Comparison of ENCODE assay signal across 1 cellular context in the genomic region with DNA sequence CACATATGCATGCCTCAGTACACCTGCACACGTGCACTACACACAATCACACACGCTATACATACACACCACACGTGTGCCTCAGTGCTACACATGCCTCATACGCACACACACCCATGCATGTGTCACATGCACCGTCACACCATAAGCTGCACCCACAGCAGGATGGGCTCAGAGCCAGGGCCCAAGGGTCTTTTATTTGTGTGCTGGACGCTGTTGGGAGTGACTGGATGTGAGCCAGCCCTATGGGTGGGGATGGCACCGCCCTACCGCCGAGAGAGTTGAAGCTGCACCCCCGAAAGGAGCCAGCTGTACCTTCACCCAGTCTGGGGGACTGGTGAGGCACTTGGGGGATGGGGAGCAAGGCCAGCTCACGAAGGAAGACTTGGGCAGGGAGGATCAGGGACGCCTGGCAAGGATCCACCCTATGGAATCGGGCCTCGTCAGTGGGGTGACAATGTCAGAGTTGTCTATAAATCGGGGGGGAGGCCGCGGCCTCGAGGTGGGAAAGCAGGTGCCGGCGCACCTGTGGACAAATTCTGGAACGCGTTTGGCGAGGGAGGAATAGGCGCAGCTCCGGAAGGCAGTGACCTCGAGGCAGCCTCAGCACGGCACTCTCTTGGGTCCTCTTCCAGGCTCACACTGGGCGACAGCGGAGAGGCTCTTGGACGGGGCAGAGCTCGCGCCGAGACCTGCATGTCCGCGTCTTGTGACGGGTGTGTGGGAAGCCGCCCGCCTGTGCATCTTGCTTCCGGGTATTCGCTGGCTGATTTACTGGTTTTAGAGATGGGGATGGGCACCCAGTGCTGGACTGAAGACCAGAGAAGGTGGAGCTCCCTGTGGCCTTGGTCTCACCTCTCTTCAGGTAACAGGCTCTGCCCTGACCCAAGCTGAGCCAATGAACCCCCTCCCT.
TF ChIP-seq lines count a peak whose summit lies in the region.

No MANE protein-coding gene starts in this region.

TF ChIP-seq in HepG2, 621 proteins besides CTCF, POLR2A, EP300 and RAD21 (continues in another document):
- no peak for TF ChIP-seq ZNF34 (CRISPR knock-in tag; IDR thresholded peaks at IDR 0.05; ENCODE audit: borderline replicate concordance)
- TF ChIP-seq, protein P1, sequence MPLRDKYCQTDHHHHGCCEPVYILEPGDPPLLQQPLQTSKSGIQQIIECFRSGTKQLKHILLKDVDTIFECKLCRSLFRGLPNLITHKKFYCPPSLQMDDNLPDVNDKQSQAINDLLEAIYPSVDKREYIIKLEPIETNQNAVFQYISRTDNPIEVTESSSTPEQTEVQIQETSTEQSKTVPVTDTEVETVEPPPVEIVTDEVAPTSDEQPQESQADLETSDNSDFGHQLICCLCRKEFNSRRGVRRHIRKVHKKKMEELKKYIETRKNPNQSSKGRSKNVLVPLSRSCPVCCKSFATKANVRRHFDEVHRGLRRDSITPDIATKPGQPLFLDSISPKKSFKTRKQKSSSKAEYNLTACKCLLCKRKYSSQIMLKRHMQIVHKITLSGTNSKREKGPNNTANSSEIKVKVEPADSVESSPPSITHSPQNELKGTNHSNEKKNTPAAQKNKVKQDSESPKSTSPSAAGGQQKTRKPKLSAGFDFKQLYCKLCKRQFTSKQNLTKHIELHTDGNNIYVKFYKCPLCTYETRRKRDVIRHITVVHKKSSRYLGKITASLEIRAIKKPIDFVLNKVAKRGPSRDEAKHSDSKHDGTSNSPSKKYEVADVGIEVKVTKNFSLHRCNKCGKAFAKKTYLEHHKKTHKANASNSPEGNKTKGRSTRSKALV (CRISPR knock-in tag; IDR thresholded peaks at IDR 0.05): peak; percentile 67; the same call in 1 of the 2 replicates
- TF ChIP-seq, protein P2, sequence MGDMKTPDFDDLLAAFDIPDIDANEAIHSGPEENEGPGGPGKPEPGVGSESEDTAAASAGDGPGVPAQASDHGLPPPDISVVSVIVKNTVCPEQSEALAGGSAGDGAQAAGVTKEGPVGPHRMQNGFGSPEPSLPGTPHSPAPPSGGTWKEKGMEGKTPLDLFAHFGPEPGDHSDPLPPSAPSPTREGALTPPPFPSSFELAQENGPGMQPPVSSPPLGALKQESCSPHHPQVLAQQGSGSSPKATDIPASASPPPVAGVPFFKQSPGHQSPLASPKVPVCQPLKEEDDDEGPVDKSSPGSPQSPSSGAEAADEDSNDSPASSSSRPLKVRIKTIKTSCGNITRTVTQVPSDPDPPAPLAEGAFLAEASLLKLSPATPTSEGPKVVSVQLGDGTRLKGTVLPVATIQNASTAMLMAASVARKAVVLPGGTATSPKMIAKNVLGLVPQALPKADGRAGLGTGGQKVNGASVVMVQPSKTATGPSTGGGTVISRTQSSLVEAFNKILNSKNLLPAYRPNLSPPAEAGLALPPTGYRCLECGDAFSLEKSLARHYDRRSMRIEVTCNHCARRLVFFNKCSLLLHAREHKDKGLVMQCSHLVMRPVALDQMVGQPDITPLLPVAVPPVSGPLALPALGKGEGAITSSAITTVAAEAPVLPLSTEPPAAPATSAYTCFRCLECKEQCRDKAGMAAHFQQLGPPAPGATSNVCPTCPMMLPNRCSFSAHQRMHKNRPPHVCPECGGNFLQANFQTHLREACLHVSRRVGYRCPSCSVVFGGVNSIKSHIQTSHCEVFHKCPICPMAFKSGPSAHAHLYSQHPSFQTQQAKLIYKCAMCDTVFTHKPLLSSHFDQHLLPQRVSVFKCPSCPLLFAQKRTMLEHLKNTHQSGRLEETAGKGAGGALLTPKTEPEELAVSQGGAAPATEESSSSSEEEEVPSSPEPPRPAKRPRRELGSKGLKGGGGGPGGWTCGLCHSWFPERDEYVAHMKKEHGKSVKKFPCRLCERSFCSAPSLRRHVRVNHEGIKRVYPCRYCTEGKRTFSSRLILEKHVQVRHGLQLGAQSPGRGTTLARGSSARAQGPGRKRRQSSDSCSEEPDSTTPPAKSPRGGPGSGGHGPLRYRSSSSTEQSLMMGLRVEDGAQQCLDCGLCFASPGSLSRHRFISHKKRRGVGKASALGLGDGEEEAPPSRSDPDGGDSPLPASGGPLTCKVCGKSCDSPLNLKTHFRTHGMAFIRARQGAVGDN (CRISPR knock-in tag; IDR thresholded peaks at IDR 0.05): peak; percentile 54
- TF ChIP-seq YY1 (IDR thresholded peaks at IDR 0.05; ENCODE audit: insufficient read depth, insufficient replicate concordance, low read depth, low read length): no peak
- TF ChIP-seq NCOA5 (CRISPR knock-in tag; IDR thresholded peaks at IDR 0.05): no peak
- TF ChIP-seq, protein P3, sequence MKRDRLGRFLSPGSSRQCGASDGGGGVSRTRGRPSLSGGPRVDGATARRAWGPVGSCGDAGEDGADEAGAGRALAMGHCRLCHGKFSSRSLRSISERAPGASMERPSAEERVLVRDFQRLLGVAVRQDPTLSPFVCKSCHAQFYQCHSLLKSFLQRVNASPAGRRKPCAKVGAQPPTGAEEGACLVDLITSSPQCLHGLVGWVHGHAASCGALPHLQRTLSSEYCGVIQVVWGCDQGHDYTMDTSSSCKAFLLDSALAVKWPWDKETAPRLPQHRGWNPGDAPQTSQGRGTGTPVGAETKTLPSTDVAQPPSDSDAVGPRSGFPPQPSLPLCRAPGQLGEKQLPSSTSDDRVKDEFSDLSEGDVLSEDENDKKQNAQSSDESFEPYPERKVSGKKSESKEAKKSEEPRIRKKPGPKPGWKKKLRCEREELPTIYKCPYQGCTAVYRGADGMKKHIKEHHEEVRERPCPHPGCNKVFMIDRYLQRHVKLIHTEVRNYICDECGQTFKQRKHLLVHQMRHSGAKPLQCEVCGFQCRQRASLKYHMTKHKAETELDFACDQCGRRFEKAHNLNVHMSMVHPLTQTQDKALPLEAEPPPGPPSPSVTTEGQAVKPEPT (CRISPR knock-in tag; IDR thresholded peaks at IDR 0.05; ENCODE audit: low read depth): no peak
- TF ChIP-seq CREB1 (IDR thresholded peaks at IDR 0.05): 0 out of 2 replicates have a peak, but pooled peaks have one; percentile 4
- TF ChIP-seq CREB1 (CRISPR knock-in tag; IDR thresholded peaks at IDR 0.05): no peak
- TF ChIP-seq PHB2 (IDR thresholded peaks at IDR 0.05; ENCODE audit: partially characterized antibody): no peak
- no peak for TF ChIP-seq ZNF615 (CRISPR knock-in tag; IDR thresholded peaks at IDR 0.05; ENCODE audit: borderline replicate concordance)
- TF ChIP-seq PAF1 (CRISPR knock-in tag; IDR thresholded peaks at IDR 0.05): no peak
- no peak for TF ChIP-seq ZNF674 (CRISPR knock-in tag; IDR thresholded peaks at IDR 0.05; ENCODE audit: low read depth)
- TF ChIP-seq, protein P4, sequence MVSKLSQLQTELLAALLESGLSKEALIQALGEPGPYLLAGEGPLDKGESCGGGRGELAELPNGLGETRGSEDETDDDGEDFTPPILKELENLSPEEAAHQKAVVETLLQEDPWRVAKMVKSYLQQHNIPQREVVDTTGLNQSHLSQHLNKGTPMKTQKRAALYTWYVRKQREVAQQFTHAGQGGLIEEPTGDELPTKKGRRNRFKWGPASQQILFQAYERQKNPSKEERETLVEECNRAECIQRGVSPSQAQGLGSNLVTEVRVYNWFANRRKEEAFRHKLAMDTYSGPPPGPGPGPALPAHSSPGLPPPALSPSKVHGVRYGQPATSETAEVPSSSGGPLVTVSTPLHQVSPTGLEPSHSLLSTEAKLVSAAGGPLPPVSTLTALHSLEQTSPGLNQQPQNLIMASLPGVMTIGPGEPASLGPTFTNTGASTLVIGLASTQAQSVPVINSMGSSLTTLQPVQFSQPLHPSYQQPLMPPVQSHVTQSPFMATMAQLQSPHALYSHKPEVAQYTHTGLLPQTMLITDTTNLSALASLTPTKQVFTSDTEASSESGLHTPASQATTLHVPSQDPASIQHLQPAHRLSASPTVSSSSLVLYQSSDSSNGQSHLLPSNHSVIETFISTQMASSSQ (IDR thresholded peaks at IDR 0.05; ENCODE audit: low read depth): no peak
- TF ChIP-seq, protein P4 (CRISPR knock-in tag; IDR thresholded peaks at IDR 0.05; ENCODE audit: borderline replicate concordance): no peak
- TF ChIP-seq ZNF768 (CRISPR knock-in tag; IDR thresholded peaks at IDR 0.05): no peak
- no peak for TF ChIP-seq ZNF552 (CRISPR knock-in tag; IDR thresholded peaks at IDR 0.05; ENCODE audit: borderline replicate concordance)
- TF ChIP-seq, protein P5, sequence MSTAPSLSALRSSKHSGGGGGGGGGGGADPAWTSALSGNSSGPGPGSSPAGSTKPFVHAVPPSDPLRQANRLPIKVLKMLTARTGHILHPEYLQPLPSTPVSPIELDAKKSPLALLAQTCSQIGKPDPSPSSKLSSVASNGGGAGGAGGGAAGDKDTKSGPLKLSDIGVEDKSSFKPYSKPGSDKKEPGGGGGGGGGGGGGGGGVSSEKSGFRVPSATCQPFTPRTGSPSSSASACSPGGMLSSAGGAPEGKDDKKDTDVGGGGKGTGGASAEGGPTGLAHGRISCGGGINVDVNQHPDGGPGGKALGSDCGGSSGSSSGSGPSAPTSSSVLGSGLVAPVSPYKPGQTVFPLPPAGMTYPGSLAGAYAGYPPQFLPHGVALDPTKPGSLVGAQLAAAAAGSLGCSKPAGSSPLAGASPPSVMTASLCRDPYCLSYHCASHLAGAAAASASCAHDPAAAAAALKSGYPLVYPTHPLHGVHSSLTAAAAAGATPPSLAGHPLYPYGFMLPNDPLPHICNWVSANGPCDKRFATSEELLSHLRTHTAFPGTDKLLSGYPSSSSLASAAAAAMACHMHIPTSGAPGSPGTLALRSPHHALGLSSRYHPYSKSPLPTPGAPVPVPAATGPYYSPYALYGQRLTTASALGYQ (CRISPR knock-in tag; IDR thresholded peaks at IDR 0.05): no peak
- no peak for TF ChIP-seq ZNF335 (CRISPR knock-in tag; IDR thresholded peaks at IDR 0.05)
- TF ChIP-seq, protein P6, sequence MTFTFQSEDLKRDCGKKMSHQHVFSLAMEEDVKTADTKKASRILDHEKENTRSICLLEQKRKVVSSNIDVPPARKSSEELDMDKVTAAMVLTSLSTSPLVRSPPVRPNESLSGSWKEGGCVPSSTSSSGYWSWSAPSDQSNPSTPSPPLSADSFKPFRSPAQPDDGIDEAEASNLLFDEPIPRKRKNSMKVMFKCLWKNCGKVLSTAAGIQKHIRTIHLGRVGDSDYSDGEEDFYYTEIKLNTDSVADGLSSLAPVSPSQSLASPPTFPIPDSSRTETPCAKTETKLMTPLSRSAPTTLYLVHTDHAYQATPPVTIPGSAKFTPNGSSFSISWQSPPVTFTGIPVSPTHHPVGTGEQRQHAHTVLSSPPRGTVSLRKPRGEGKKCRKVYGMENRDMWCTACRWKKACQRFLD (CRISPR knock-in tag; IDR thresholded peaks at IDR 0.05; ENCODE audit: borderline replicate concordance): no peak
- TF ChIP-seq ATF7-NPFF (CRISPR knock-in tag; IDR thresholded peaks at IDR 0.05; ENCODE audit: low read depth): no peak
- TF ChIP-seq, protein P7, sequence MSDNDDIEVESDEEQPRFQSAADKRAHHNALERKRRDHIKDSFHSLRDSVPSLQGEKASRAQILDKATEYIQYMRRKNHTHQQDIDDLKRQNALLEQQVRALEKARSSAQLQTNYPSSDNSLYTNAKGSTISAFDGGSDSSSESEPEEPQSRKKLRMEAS (IDR thresholded peaks at IDR 0.05): 0 out of 2 replicates have a peak, but pooled peaks have one; percentile 27
- TF ChIP-seq, protein P8, sequence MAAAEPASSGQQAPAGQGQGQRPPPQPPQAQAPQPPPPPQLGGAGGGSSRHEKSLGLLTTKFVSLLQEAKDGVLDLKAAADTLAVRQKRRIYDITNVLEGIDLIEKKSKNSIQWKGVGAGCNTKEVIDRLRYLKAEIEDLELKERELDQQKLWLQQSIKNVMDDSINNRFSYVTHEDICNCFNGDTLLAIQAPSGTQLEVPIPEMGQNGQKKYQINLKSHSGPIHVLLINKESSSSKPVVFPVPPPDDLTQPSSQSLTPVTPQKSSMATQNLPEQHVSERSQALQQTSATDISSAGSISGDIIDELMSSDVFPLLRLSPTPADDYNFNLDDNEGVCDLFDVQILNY (CRISPR knock-in tag; conservative IDR thresholded peaks at IDR 0.05): no peak
- 0 out of 2 replicates have a peak, but pooled peaks have one; percentile 35 for TF ChIP-seq ZFP90 (CRISPR knock-in tag; IDR thresholded peaks at IDR 0.05; ENCODE audit: borderline replicate concordance)
- TF ChIP-seq ZNF10 (CRISPR knock-in tag; IDR thresholded peaks at IDR 0.05; ENCODE audit: borderline replicate concordance, low read depth): no peak
- TF ChIP-seq, protein P9, sequence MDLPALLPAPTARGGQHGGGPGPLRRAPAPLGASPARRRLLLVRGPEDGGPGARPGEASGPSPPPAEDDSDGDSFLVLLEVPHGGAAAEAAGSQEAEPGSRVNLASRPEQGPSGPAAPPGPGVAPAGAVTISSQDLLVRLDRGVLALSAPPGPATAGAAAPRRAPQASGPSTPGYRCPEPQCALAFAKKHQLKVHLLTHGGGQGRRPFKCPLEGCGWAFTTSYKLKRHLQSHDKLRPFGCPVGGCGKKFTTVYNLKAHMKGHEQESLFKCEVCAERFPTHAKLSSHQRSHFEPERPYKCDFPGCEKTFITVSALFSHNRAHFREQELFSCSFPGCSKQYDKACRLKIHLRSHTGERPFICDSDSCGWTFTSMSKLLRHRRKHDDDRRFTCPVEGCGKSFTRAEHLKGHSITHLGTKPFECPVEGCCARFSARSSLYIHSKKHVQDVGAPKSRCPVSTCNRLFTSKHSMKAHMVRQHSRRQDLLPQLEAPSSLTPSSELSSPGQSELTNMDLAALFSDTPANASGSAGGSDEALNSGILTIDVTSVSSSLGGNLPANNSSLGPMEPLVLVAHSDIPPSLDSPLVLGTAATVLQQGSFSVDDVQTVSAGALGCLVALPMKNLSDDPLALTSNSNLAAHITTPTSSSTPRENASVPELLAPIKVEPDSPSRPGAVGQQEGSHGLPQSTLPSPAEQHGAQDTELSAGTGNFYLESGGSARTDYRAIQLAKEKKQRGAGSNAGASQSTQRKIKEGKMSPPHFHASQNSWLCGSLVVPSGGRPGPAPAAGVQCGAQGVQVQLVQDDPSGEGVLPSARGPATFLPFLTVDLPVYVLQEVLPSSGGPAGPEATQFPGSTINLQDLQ (CRISPR knock-in tag; IDR thresholded peaks at IDR 0.05): no peak
